ENCODE assay signal across 24 cellular contexts in genomic region chr17:74107107-74107506, GRCh38.
DNase-seq lines count a peak whose midpoint lies in the region; ATAC-seq, FAIRE-seq and TF ChIP-seq lines count a peak whose summit lies in the region.
"Had no signal": no experiment of that assay in that cellular context is flagged by ENCODE, and none has a peak within 500 bp of the region (broad histone marks: within the 10 kb centered on the region; RNA-seq: fewer than 3 reads in every experiment).

No MANE protein-coding gene starts in this region.

- ATAC-seq in IMR-90 (ENCODE audit: low read depth), result no peak
- ATAC-seq: A549, GM12878, HCT116 had no signal

- H3K9ac ChIP-seq in IMR-90 (ENCODE audit: low read depth, low read length) (no peak overlapping the region), H1 (replicated peaks in 1 of 4; ENCODE audit: extremely low read depth in 1 of 4, low read depth in 3 of 4, low read length in 3 of 4) (no peak overlapping the region), neuronal stem cell (ENCODE audit: low read depth, low read length, poor library complexity) (no peak overlapping the region), mesenchymal stem cell (ENCODE audit: low read length) (no peak overlapping the region)
- H3K9ac ChIP-seq: BLaER1 treated with 17β-estradiol and CSF1 and Interleukin-3, amounts not matched to agents 10 nM and 100 nM; GM23248 had no signal

- H3K9me1 ChIP-seq in IMR-90 (ENCODE audit: insufficient read depth, low read length), result no peaks in the 10 kb centered on the region

- H2AK9ac ChIP-seq in IMR-90 (replicated peaks; ENCODE audit: low read depth, low read length, poor library complexity), result no peak overlapping the region

- WGBS in IMR-90 (ENCODE audit: extremely low coverage in 2 of 2, insufficient read length in 1 of 2), 2 experiments, result 71% methylated on average over 13 of the region's 15 CpGs; no CpG with 5 or more reads in 1 of the 2 experiments
- 87% methylated on average over 13 of the region's 15 CpGs; no CpG with 5 or more reads in 1 of the 2 experiments for WGBS in H1 (ENCODE audit: extremely low coverage in 1 of 2, insufficient coverage in 1 of 2, insufficient read length in 1 of 2, insufficient replicate concordance in 2 of 2, low coverage in 1 of 2, low lambda C conversion rate in 2 of 2, missing lambda C conversion rate in 1 of 2), 2 experiments
- no CpG with 5 or more reads among the region's 15 CpGs for WGBS in neuronal stem cell (ENCODE audit: extremely low coverage in 2 of 2, insufficient read length in 2 of 2, insufficient replicate concordance in 1 of 2), 2 donors
- WGBS in mesenchymal stem cell, result 88% methylated on average over 15 of the region's 15 CpGs

- TF ChIP-seq RAD21 in IMR-90 (IDR thresholded peaks at IDR 0.05; ENCODE audit: low read length) (no peak), H1 (IDR thresholded peaks at IDR 0.05 in 1 of 2, conservative IDR thresholded peaks at IDR 0.05 in 1 of 2; ENCODE audit: low read depth in 2 of 2, low read length in 2 of 2) (no peak)

- H3K56ac ChIP-seq in IMR-90 (ENCODE audit: extremely low read depth, insufficient read depth, low read length), result no peak overlapping the region
- no peak overlapping the region for H3K56ac ChIP-seq in H1 (replicated peaks; ENCODE audit: insufficient read length, low read depth, low read length)

- H2BK120ac ChIP-seq in IMR-90 (ENCODE audit: low read depth, low read length), result no peak overlapping the region
- no peak overlapping the region for H2BK120ac ChIP-seq in H1 (replicated peaks; ENCODE audit: low read depth, low read length)
- no peak overlapping the region for H2BK120ac ChIP-seq in neuronal stem cell (ENCODE audit: low read depth, low read length)
- no peak overlapping the region for H2BK120ac ChIP-seq in mesenchymal stem cell (ENCODE audit: low read depth, low read length)

- no peaks in the 10 kb centered on the region for H3K4me1 ChIP-seq in IMR-90 (ENCODE audit: control insufficient read depth, insufficient read depth, low read length)
- peaks cover 0 to 7% (median 2%) of the 10 kb centered on the region in 4 experiments; a peak in 3 of 7 replicates for H3K4me1 ChIP-seq in H1 (replicated peaks in 1 of 4; ENCODE audit: control insufficient read depth in 3 of 4, insufficient read depth in 4 of 4, low read length in 3 of 4)
- peaks cover 0 to 9% of the 10 kb centered on the region in 2 donors for H3K4me1 ChIP-seq in neuronal stem cell (ENCODE audit: control insufficient read depth in 2 of 2, insufficient read depth in 1 of 2, low read depth in 1 of 2, low read length in 2 of 2)
- H3K4me1 ChIP-seq in mesenchymal stem cell (ENCODE audit: control insufficient read depth, insufficient read depth, low read depth, low read length), result no peaks in the 10 kb centered on the region
- H3K4me1 ChIP-seq: A549, BE2C had no signal

- H2BK15ac ChIP-seq in IMR-90 (ENCODE audit: low read depth, low read length), result no peak overlapping the region
- H2BK15ac ChIP-seq in H1 (ENCODE audit: low read length), result peak overlapping the region; percentile 88; the same call in 1 of the 2 replicates
- H2BK15ac ChIP-seq in neuronal stem cell (ENCODE audit: low read length), result peak overlapping the region; percentile 54
- no peak overlapping the region for H2BK15ac ChIP-seq in mesenchymal stem cell (ENCODE audit: low read depth, poor library complexity, severe bottlenecking)

- no peaks in the 10 kb centered on the region for H3K79me1 ChIP-seq in IMR-90 (ENCODE audit: low read depth in 1 of 2, low read length in 2 of 2)
- no peaks in the 10 kb centered on the region for H3K79me1 ChIP-seq in H1 (ENCODE audit: low read depth, low read length)
- H3K79me1 ChIP-seq in neuronal stem cell (ENCODE audit: low read depth, low read length), result no peaks in the 10 kb centered on the region
- H3K79me1 ChIP-seq in mesenchymal stem cell (replicated peaks; ENCODE audit: low read length, poor library complexity, severe bottlenecking), result no peaks in the 10 kb centered on the region

- no peak overlapping the region for H3K23ac ChIP-seq in IMR-90 (ENCODE audit: low read depth, low read length)
- H3K23ac ChIP-seq in H1 (ENCODE audit: insufficient read length), result no peak overlapping the region
- peak overlapping the region; percentile 78 for H3K23ac ChIP-seq in neuronal stem cell (ENCODE audit: low read depth, low read length, poor library complexity)
- H3K23ac ChIP-seq in mesenchymal stem cell (ENCODE audit: low read length in 2 of 2), result no peak overlapping the region

- H3K23me2 ChIP-seq in H1 (ENCODE audit: low read depth, low read length), result no peaks in the 10 kb centered on the region

- no peak overlapping the region for H3K4me3 ChIP-seq in IMR-90 (ENCODE audit: insufficient read depth, low read depth, low read length)
- no peak overlapping the region for H3K4me3 ChIP-seq in H1 (ENCODE audit: extremely low read depth in 1 of 4, insufficient read depth in 2 of 4, low read depth in 3 of 4, low read length in 4 of 4)
- H3K4me3 ChIP-seq in neuronal stem cell (ENCODE audit: low read length in 2 of 2), result no peak overlapping the region
- H3K4me3 ChIP-seq in mesenchymal stem cell (ENCODE audit: insufficient read depth in 1 of 2, low read depth in 1 of 2, low read length in 2 of 2), result no peak overlapping the region
- H3K4me3 ChIP-seq: A549; BLaER1 treated with 17β-estradiol and CSF1 and Interleukin-3, amounts not matched to agents 10 nM and 100 nM; GM12878; GM23248 had no signal

- DNase-seq in IMR-90 (no peak), H1 (ENCODE audit: low read depth in 1 of 2, low spot score in 2 of 2) (no peak), neuronal stem cell (ENCODE audit: low spot score) (no peak), mesenchymal stem cell (no peak), NCI-H2081 (lab: John Stamatoyannopoulos, UW) (no peak)
- no peak for DNase-seq in stimulated activated CD4-positive, alpha-beta T cell treated with anti-CD3 and anti-CD28 coated beads, Interleukin-1b, Interleukin-23, amount 100 ng/mL, for 48 hours
- DNase-seq: 8988T; ACHN; AML-193; BE2C; CD4-positive, alpha-beta T cell; CD8-positive, alpha-beta memory T cell; DMS 273 treated with DMSO at 0.1 percent for 48 hours; DMS79; EL; GDM1; GM23248; H9 had no signal

- CTCF ChIA-PET in IMR-90 (lab: Yijun Ruan, JAX) (no interaction called here), H1 (lab: Charles Lee; ENCODE audit: partially characterized antibody) (interaction anchor here (0.8 to 7.2 kb wide), 12 partner anchors 12 to 93 kb away, joined by 3 to 113 read pairs (median 4); no protein-coding TSS in a partner anchor)

- H3K4me2 ChIP-seq in IMR-90 (ENCODE audit: low read depth, low read length), result no peak overlapping the region
- H3K4me2 ChIP-seq in H1 (ENCODE audit: insufficient read depth in 1 of 2, low read depth in 2 of 2, low read length in 2 of 2), result no peak overlapping the region
- no peak overlapping the region for H3K4me2 ChIP-seq in neuronal stem cell (ENCODE audit: insufficient read depth, low read length, poor library complexity, severe bottlenecking)
- no peak overlapping the region for H3K4me2 ChIP-seq in mesenchymal stem cell (ENCODE audit: low read length, poor library complexity, severe bottlenecking)
- H3K4me2 ChIP-seq: A549; BLaER1 treated with 17β-estradiol and CSF1 and Interleukin-3, amounts not matched to agents 10 nM and 100 nM had no signal

- TF ChIP-seq POLR2A in IMR-90 (IDR thresholded peaks at IDR 0.05; ENCODE audit: low read depth, low read length) (no peak), H1 (IDR thresholded peaks at IDR 0.05; ENCODE audit: control extremely low read depth in 1 of 2, low read depth in 2 of 2, low read length in 2 of 2) (no peak)

- H3K14ac ChIP-seq in IMR-90 (replicated peaks; ENCODE audit: low read depth, low read length) (no peak overlapping the region), H1 (ENCODE audit: insufficient read length) (no peak overlapping the region), neuronal stem cell (ENCODE audit: low read length) (no peak overlapping the region), mesenchymal stem cell (ENCODE audit: low read length in 2 of 2) (no peak overlapping the region)

- H3K27me3 ChIP-seq in IMR-90 (ENCODE audit: control insufficient read depth, insufficient read depth, low read length) (no peaks in the 10 kb centered on the region), H1 (replicated peaks in 1 of 4; ENCODE audit: control insufficient read depth in 3 of 4, extremely low read depth in 1 of 4, insufficient read depth in 3 of 4, low read length in 3 of 4) (peaks cover 0 to 2% (median under 1%) of the 10 kb centered on the region in 4 experiments; a peak in 1 of 7 replicates), neuronal stem cell (ENCODE audit: control insufficient read depth in 3 of 3, insufficient read depth in 3 of 3, low read depth in 1 of 3, low read length in 3 of 3) (peaks cover 0 to 15% (median 2%) of the 10 kb centered on the region in 3 experiments), mesenchymal stem cell (ENCODE audit: control insufficient read depth in 1 of 2, insufficient read depth in 1 of 2, low read length in 2 of 2) (peaks cover 0 to 47% of the 10 kb centered on the region in 2 experiments)
- H3K27me3 ChIP-seq: BE2C had no signal

- in situ Hi-C loops in IMR-90 (cut with MboI; ENCODE audit: low sequenced_read_pairs), result loop anchor here (25.0 kb wide), 1 partner anchor 145 kb away; no protein-coding TSS in a partner anchor

- H3K18ac ChIP-seq in IMR-90 (ENCODE audit: low read depth, low read length) (no peak overlapping the region), H1 (ENCODE audit: extremely low read depth, low read length) (no peak overlapping the region), neuronal stem cell (ENCODE audit: low read length) (peak overlapping the region; percentile 58), mesenchymal stem cell (ENCODE audit: low read depth in 1 of 2, low read length in 2 of 2) (no peak overlapping the region)

- H3K36me3 ChIP-seq in IMR-90 (ENCODE audit: control insufficient read depth, insufficient read depth, low read length) (no peaks in the 10 kb centered on the region), H1 (ENCODE audit: control insufficient read depth in 2 of 4, insufficient read depth in 4 of 4, low read length in 3 of 4) (no peaks in the 10 kb centered on the region), neuronal stem cell (replicated peaks in 1 of 2; ENCODE audit: control insufficient read depth in 2 of 2, insufficient read depth in 2 of 2, low read length in 2 of 2) (no peaks in the 10 kb centered on the region), mesenchymal stem cell (ENCODE audit: control insufficient read depth in 1 of 2, insufficient read depth in 2 of 2, low read depth in 1 of 2, low read length in 2 of 2) (no peaks in the 10 kb centered on the region)
- H3K36me3 ChIP-seq: BE2C; BLaER1 treated with 17β-estradiol and CSF1 and Interleukin-3, amounts not matched to agents 10 nM and 100 nM had no signal

- no TSS peak for BruUV-seq in IMR-90 (replicated peaks; lab: Mats Ljungman, UMichigan)

- POLR2A ChIA-PET in IMR-90 (lab: Charles Lee; ENCODE audit: unreplicated experiment) (no interaction called here), H1 (lab: Charles Lee; ENCODE audit: partially characterized antibody) (interaction anchor here (1.3 to 1.4 kb wide), 2 partner anchors 11 to 17 kb away, joined by 4 to 5 read pairs; no protein-coding TSS in a partner anchor)

- TF ChIP-seq CTCF in IMR-90 (conservative IDR thresholded peaks at IDR 0.05; ENCODE audit: low read depth, low read length), result no peak
- TF ChIP-seq CTCF in H1 (IDR thresholded peaks at IDR 0.05; ENCODE audit: control extremely low read depth in 1 of 3, insufficient read depth in 1 of 3, low read depth in 1 of 3, low read length in 3 of 3), result no peak

- no peak for FAIRE-seq in H1 (lab: Jason Lieb, UNC)
- FAIRE-seq: A549, D721Med, GM12878, GM19239 had no signal

- H3K9me3 ChIP-seq in IMR-90 (ENCODE audit: control insufficient read depth, insufficient read depth, low read length), result peaks cover 53% of the 10 kb centered on the region
- no peaks in the 10 kb centered on the region for H3K9me3 ChIP-seq in H1 (ENCODE audit: insufficient read depth in 2 of 2, low read depth in 1 of 2, low read length in 1 of 2)
- peaks cover 0 to 2% of the 10 kb centered on the region in 2 donors for H3K9me3 ChIP-seq in neuronal stem cell (replicated peaks in 1 of 2; ENCODE audit: control insufficient read depth in 2 of 2, insufficient read depth in 1 of 2, low read depth in 1 of 2, low read length in 2 of 2)
- H3K9me3 ChIP-seq in mesenchymal stem cell (ENCODE audit: control insufficient read depth, low read length), result peaks cover under 1% of the 10 kb centered on the region
- H3K9me3 ChIP-seq: A549, BE2C had no signal

- H4K91ac ChIP-seq in IMR-90 (ENCODE audit: insufficient read depth, low read depth, low read length) (no peak overlapping the region), H1 (replicated peaks; ENCODE audit: insufficient read length, low read length) (no peak overlapping the region), neuronal stem cell (ENCODE audit: low read depth, low read length, poor library complexity) (no peak overlapping the region), mesenchymal stem cell (ENCODE audit: low read length) (no peak overlapping the region)

- TF ChIP-seq EP300 in H1 (IDR thresholded peaks at IDR 0.05; ENCODE audit: borderline replicate concordance in 1 of 2, low read depth in 2 of 2, low read length in 2 of 2), result no peak

- dilution Hi-C loops in IMR-90 (cut with HindIII; ENCODE audit: low sequenced_read_pairs, unreplicated experiment), result no loop called here

- no peak overlapping the region for H2BK12ac ChIP-seq in H1 (ENCODE audit: low read depth, low read length)
- H2BK12ac ChIP-seq in neuronal stem cell (ENCODE audit: low read length), result peak overlapping the region; percentile 87
- no peak overlapping the region for H2BK12ac ChIP-seq in mesenchymal stem cell (ENCODE audit: low read length in 2 of 2)

- H2BK20ac ChIP-seq in IMR-90 (ENCODE audit: low read depth, low read length) (no peak overlapping the region), H1 (ENCODE audit: low read length) (no peak overlapping the region)

- no peak overlapping the region for H3K4ac ChIP-seq in IMR-90 (ENCODE audit: low read depth, low read length)
- H3K4ac ChIP-seq in H1 (replicated peaks; ENCODE audit: insufficient read length, low read depth, low read length), result no peak overlapping the region
- no peak overlapping the region for H3K4ac ChIP-seq in neuronal stem cell (ENCODE audit: low read length)
- no peak overlapping the region for H3K4ac ChIP-seq in mesenchymal stem cell (ENCODE audit: low read depth in 1 of 2, low read length in 2 of 2)

- intact Hi-C loops in IMR-90 (cut with micrococcal nuclease), result no loop called here

- H3K27ac ChIP-seq in IMR-90 (ENCODE audit: insufficient read depth, low read length), result no peak overlapping the region
- no peak overlapping the region for H3K27ac ChIP-seq in H1 (ENCODE audit: low read depth, low read length)
- no peak overlapping the region for H3K27ac ChIP-seq in neuronal stem cell (replicated peaks; ENCODE audit: low read length)
- no peak overlapping the region for H3K27ac ChIP-seq in mesenchymal stem cell (ENCODE audit: low read length, poor library complexity, severe bottlenecking)
- H3K27ac ChIP-seq: A549; BLaER1 treated with 17β-estradiol and CSF1 and Interleukin-3, amounts not matched to agents 10 nM and 100 nM; GM23248 had no signal

- H4K20me1 ChIP-seq in IMR-90 (ENCODE audit: insufficient read depth, low read length), result no peaks in the 10 kb centered on the region
- H4K20me1 ChIP-seq in H1 (replicated peaks in 1 of 2; ENCODE audit: control insufficient read depth in 1 of 2, insufficient read depth in 2 of 2, low read length in 2 of 2), result no peaks in the 10 kb centered on the region
- H4K20me1 ChIP-seq: BLaER1 treated with 17β-estradiol and CSF1 and Interleukin-3, amounts not matched to agents 10 nM and 100 nM had no signal

- H4K8ac ChIP-seq in IMR-90 (ENCODE audit: low read depth in 2 of 2, low read length in 2 of 2), result no peak overlapping the region
- H4K8ac ChIP-seq in H1 (ENCODE audit: extremely low read depth, insufficient read depth, low read length), result no peak overlapping the region
- H4K8ac ChIP-seq in neuronal stem cell (ENCODE audit: low read depth, low read length), result peak overlapping the region; percentile 49
- H4K8ac ChIP-seq in mesenchymal stem cell (ENCODE audit: low read length), result no peak overlapping the region

- H2AK5ac ChIP-seq in IMR-90 (ENCODE audit: low read depth, low read length) (no peak overlapping the region), H1 (ENCODE audit: low read depth, low read length) (no peak overlapping the region), neuronal stem cell (ENCODE audit: low read depth, low read length) (peak overlapping the region; percentile 86), mesenchymal stem cell (ENCODE audit: low read length, severe bottlenecking) (no peak overlapping the region)

- H2AFZ ChIP-seq in IMR-90 (replicated peaks; ENCODE audit: low read length, poor library complexity) (peak overlapping the region; percentile 14), H1 (ENCODE audit: low read length) (no peak overlapping the region), neuronal stem cell (ENCODE audit: low read length) (no peak overlapping the region), mesenchymal stem cell (ENCODE audit: low read depth, low read length) (no peak overlapping the region)
- H2AFZ ChIP-seq: GM23248 had no signal

- H4K5ac ChIP-seq in IMR-90 (ENCODE audit: low read depth, low read length) (no peak overlapping the region), H1 (ENCODE audit: insufficient read length, low read depth, low read length) (no peak overlapping the region)

- H3K79me2 ChIP-seq in H1 (ENCODE audit: control insufficient read depth in 1 of 2, insufficient read depth in 2 of 2, low read length in 2 of 2), result no peaks in the 10 kb centered on the region

- H2BK5ac ChIP-seq in IMR-90 (ENCODE audit: low read depth, low read length, poor library complexity, severe bottlenecking), result no peak overlapping the region
- no peak overlapping the region for H2BK5ac ChIP-seq in H1 (ENCODE audit: low read depth, low read length)
- no peak overlapping the region for H2BK5ac ChIP-seq in neuronal stem cell (ENCODE audit: low read length)
- H2BK5ac ChIP-seq in mesenchymal stem cell (ENCODE audit: low read depth, low read length, poor library complexity, severe bottlenecking), result no peak overlapping the region

Comparison
In these comparisons a context has a peak if more than half of its experiments do, and no peak if none do; other contexts are left out.
1. H2BK15ac ChIP-seq: peak in H1 (single experiment) and neuronal stem cell (single experiment); none in IMR-90 (single experiment) and mesenchymal stem cell (single experiment).